In genomic region chr1:15411593-15412487, GRCh38 we compare ENCODE assay signal across 8 cellular contexts. TPM values are rescaled to one million over a fixed set of nuclear protein-coding genes. Genes with fewer than 3 reads are reported as not detected.
DNase-seq lines count a peak whose midpoint lies in the region; ATAC-seq and TF ChIP-seq lines count a peak whose summit lies in the region.

No MANE protein-coding gene starts in this region.

- DNase-seq in SIG-M5 treated with dmso at 0.1 percent for 504 hours (lab: John Stamatoyannopoulos, UW; ENCODE audit: unreplicated experiment), result peak; percentile 86
- no peak for DNase-seq in astrocyte of the cerebellum (ENCODE audit: low read depth)
- DNase-seq in left lobe of liver (ENCODE audit: low spot score), result peak; percentile 59
- peak; percentile 47 to 80 for DNase-seq in stimulated activated effector memory CD8-positive, alpha-beta T cell treated with anti-CD3 and anti-CD28 coated beads, Interleukin-12 subunit alpha, Interleukin-12 subunit beta, amount 100 ng/mL, for 72 hours (ENCODE audit: low spot score in 2 of 2)
- no peak for DNase-seq in NCI-H2171 treated with DMSO at 0.1 percent for 48 hours (lab: John Stamatoyannopoulos, UW)

- H3K4me1 Mint-ChIP-seq in stimulated activated effector memory CD8-positive, alpha-beta T cell treated with anti-CD3 and anti-CD28 coated beads, Interleukin-12 subunit alpha, Interleukin-12 subunit beta, amount 100 ng/mL, for 72 hours, result peaks cover 80% of the 10 kb centered on the region

- peak overlapping the region; percentile 87 for H3K4me3 ChIP-seq in astrocyte of the cerebellum (ENCODE audit: low read depth, low read length)

- ATAC-seq in GM18873 (IDR thresholded peaks at IDR 0.05; ENCODE audit: low FRiP score, unreplicated experiment) (peak; percentile 45), HG02943 (IDR thresholded peaks at IDR 0.05; ENCODE audit: low read depth, unreplicated experiment) (peak; percentile 59), left lobe of liver (peak; percentile 8), HG02884 (IDR thresholded peaks at IDR 0.05; ENCODE audit: unreplicated experiment) (no peak)
- ATAC-seq in stimulated activated effector memory CD8-positive, alpha-beta T cell treated with anti-CD3 and anti-CD28 coated beads, Interleukin-12 subunit alpha, Interleukin-12 subunit beta, amount 100 ng/mL, for 72 hours, result peak; percentile 86

- peak overlapping the region; percentile 96 for H3K4me3 Mint-ChIP-seq in stimulated activated effector memory CD8-positive, alpha-beta T cell treated with anti-CD3 and anti-CD28 coated beads, Interleukin-12 subunit alpha, Interleukin-12 subunit beta, amount 100 ng/mL, for 72 hours

- peak overlapping the region; percentile 94 for H3K27ac Mint-ChIP-seq in stimulated activated effector memory CD8-positive, alpha-beta T cell treated with anti-CD3 and anti-CD28 coated beads, Interleukin-12 subunit alpha, Interleukin-12 subunit beta, amount 100 ng/mL, for 72 hours

- no peak for TF ChIP-seq CTCF in astrocyte of the cerebellum (IDR thresholded peaks at IDR 0.05; ENCODE audit: low read depth, low read length, missing control alignments)

- in situ Hi-C loops in astrocyte of the cerebellum (cut with HindIII; ENCODE audit: low sequenced_read_pairs), result loop anchor here (5.0 kb wide), 1 partner anchor 160 kb away; no protein-coding TSS in a partner anchor

- H3K9me3 Mint-ChIP-seq in stimulated activated effector memory CD8-positive, alpha-beta T cell treated with anti-CD3 and anti-CD28 coated beads, Interleukin-12 subunit alpha, Interleukin-12 subunit beta, amount 100 ng/mL, for 72 hours, result no peaks in the 10 kb centered on the region

- peaks cover 57% of the 10 kb centered on the region for H3K36me3 Mint-ChIP-seq in stimulated activated effector memory CD8-positive, alpha-beta T cell treated with anti-CD3 and anti-CD28 coated beads, Interleukin-12 subunit alpha, Interleukin-12 subunit beta, amount 100 ng/mL, for 72 hours

RNA-seq across cellular contexts. Expression of gene EFHD2, which starts 2.2 kb away (rescaled TPM):
- 11.4 TPM for total RNA-seq in left lobe of liver

RNA-seq across cellular contexts. Expression of gene CTRC, which starts 26.4 kb away (rescaled TPM):
- total RNA-seq in left lobe of liver, result 2.7 TPM

RNA-seq across cellular contexts. Expression of gene CELA2A, which starts 44.7 kb away (rescaled TPM):
- 0.91 TPM for total RNA-seq in left lobe of liver

Comparison
In these comparisons a context has a peak if more than half of its experiments do, and no peak if none do; other contexts are left out.
1. DNase-seq: peak in SIG-M5 treated with dmso at 0.1 percent for 504 hours (single experiment), left lobe of liver (single experiment) and stimulated activated effector memory CD8-positive, alpha-beta T cell treated with anti-CD3 and anti-CD28 coated beads, Interleukin-12 subunit alpha, Interleukin-12 subunit beta, amount 100 ng/mL, for 72 hours (2 of 2); none in astrocyte of the cerebellum (single experiment) and NCI-H2171 treated with DMSO at 0.1 percent for 48 hours (single experiment).